Comparison of ENCODE assay signal across 1 cellular context in the genomic region with DNA sequence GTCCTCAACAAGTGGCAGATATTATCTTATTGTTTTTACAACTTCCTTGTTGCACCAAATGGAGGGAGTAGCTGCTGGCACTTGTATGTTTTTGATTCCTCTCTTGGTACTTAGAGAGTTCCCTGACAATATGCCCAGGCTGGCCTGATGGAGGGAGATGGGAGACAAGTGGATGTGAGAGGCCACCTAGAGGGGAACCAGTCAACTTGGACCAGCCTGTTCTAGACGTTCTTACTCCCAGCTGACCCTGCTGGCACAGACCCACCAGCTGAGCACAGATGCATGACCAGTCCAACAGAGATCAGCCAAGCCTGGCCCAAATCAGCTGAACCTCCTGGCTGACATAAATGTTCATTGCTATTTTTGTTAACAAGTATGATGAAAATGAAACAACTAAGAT.
TF ChIP-seq lines count a peak whose summit lies in the region.

No MANE protein-coding gene starts in this region.

TF ChIP-seq in H1, 55 proteins besides CTCF, POLR2A, EP300 and RAD21 (continued from another document):
- TF ChIP-seq, protein P1, sequence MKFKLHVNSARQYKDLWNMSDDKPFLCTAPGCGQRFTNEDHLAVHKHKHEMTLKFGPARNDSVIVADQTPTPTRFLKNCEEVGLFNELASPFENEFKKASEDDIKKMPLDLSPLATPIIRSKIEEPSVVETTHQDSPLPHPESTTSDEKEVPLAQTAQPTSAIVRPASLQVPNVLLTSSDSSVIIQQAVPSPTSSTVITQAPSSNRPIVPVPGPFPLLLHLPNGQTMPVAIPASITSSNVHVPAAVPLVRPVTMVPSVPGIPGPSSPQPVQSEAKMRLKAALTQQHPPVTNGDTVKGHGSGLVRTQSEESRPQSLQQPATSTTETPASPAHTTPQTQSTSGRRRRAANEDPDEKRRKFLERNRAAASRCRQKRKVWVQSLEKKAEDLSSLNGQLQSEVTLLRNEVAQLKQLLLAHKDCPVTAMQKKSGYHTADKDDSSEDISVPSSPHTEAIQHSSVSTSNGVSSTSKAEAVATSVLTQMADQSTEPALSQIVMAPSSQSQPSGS (IDR thresholded peaks at IDR 0.05; ENCODE audit: low read length), result no peak
- no peak for TF ChIP-seq CEBPB (IDR thresholded peaks at IDR 0.05; ENCODE audit: low read depth, low read length)
- no peak for TF ChIP-seq RXRA (IDR thresholded peaks at IDR 0.05; ENCODE audit: insufficient read depth, low read depth, low read length)
- no peak for TF ChIP-seq EGR1 (IDR thresholded peaks at IDR 0.05; ENCODE audit: borderline replicate concordance, low read depth, low read length)
- TF ChIP-seq GABPA (IDR thresholded peaks at IDR 0.05; ENCODE audit: borderline replicate concordance, insufficient read depth, low read length), result no peak
- TF ChIP-seq KDM5A (IDR thresholded peaks at IDR 0.05; ENCODE audit: low read length), result no peak
- no peak for TF ChIP-seq SIRT6 (IDR thresholded peaks at IDR 0.05; ENCODE audit: low read length)
- TF ChIP-seq, protein P2, sequence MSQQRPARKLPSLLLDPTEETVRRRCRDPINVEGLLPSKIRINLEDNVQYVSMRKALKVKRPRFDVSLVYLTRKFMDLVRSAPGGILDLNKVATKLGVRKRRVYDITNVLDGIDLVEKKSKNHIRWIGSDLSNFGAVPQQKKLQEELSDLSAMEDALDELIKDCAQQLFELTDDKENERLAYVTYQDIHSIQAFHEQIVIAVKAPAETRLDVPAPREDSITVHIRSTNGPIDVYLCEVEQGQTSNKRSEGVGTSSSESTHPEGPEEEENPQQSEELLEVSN (IDR thresholded peaks at IDR 0.05), result no peak
- TF ChIP-seq JUN (IDR thresholded peaks at IDR 0.05; ENCODE audit: low read depth, low read length), result no peak
- TF ChIP-seq CBX8 (IDR thresholded peaks at IDR 0.05; ENCODE audit: borderline replicate concordance, low read depth, low read length), result no peak
- TF ChIP-seq TCF12 (IDR thresholded peaks at IDR 0.05; ENCODE audit: low read depth, low read length), result no peak
- no peak for TF ChIP-seq TEAD4 (IDR thresholded peaks at IDR 0.05; ENCODE audit: low read depth, low read length)
- TF ChIP-seq ZNF274 (IDR thresholded peaks at IDR 0.05; ENCODE audit: borderline replicate concordance, extremely low read depth, low read length), result no peak
- TF ChIP-seq EZH2 (IDR thresholded peaks at IDR 0.05; ENCODE audit: low read depth, low read length, severe bottlenecking), result no peak
- no peak for TF ChIP-seq KDM1A (IDR thresholded peaks at IDR 0.05; ENCODE audit: borderline replicate concordance, low read length)
- TF ChIP-seq CBX5 (IDR thresholded peaks at IDR 0.05; ENCODE audit: low read depth, low read length), result no peak
- TF ChIP-seq FOSL1 (IDR thresholded peaks at IDR 0.05; ENCODE audit: insufficient read depth, low read depth, low read length), result no peak
